In genomic region chr19:4559569-4559968, GRCh38 we compare ENCODE assay signal across 12 cellular contexts. TPM values are rescaled to one million over a fixed set of nuclear protein-coding genes. Genes with fewer than 3 reads are reported as not detected.
DNase-seq lines count a peak whose midpoint lies in the region; ATAC-seq and TF ChIP-seq lines count a peak whose summit lies in the region.
"Had no signal": no experiment of that assay in that cellular context is flagged by ENCODE, and none has a peak within 500 bp of the region (broad histone marks: within the 10 kb centered on the region; RNA-seq: fewer than 3 reads in every experiment).

TSS of gene SEMA6B (minus strand) at chr19:4559684. CDS start at chr19:4558457, 1,227 bp downstream.

- no peaks in the 10 kb centered on the region for H3K4me1 ChIP-seq in urinary bladder (ENCODE audit: insufficient read depth)

- no peak for ATAC-seq in HG02981 (IDR thresholded peaks at IDR 0.05; ENCODE audit: unreplicated experiment)
- ATAC-seq: stimulated activated naive B cell treated with anti-CD40 and anti-IgM and Interleukin-4, amounts not matched to agents 10 μg/mL and 1 μg/mL and 100 μg/mL, for 72 hours had no signal

- H3K9ac ChIP-seq in neural cell (ENCODE audit: low read length) = no peak within 1 kb of the TSS

- H3F3A ChIP-seq in neural cell (ENCODE audit: insufficient read depth, low read length, poor library complexity, severe bottlenecking) = no peaks in the 10 kb centered on the region

- H3K4me3 ChIP-seq in neural cell (ENCODE audit: low read length) = no peak within 1 kb of the TSS
- H3K4me3 ChIP-seq in urinary bladder (ENCODE audit: low read depth, low read length) = peak within 1 kb of the TSS; percentile 18

- 35 to 69% (median 42%) methylated on average over 13 of the region's 13 CpGs for WGBS in adipose tissue, 3 donors
- WGBS in urinary bladder = 67% methylated on average over 13 of the region's 13 CpGs

- H3K4me1 Mint-ChIP-seq in activated T-cell treated with anti-CD3 and anti-CD28 coated beads, Interleukin-2, amount 50 U/mL, for 24 hours (ENCODE audit: low read depth) = no peaks in the 10 kb centered on the region

- H3K36me3 ChIP-seq in neural cell (ENCODE audit: insufficient read depth, low read length) (peaks cover 8% of the 10 kb centered on the region), urinary bladder (ENCODE audit: insufficient read depth) (no peaks in the 10 kb centered on the region)

- H3K27ac ChIP-seq in adipose tissue (ENCODE audit: low read depth, low read length) (peak within 1 kb of the TSS; percentile 19), neural cell (ENCODE audit: low read length) (no peak within 1 kb of the TSS), urinary bladder (ENCODE audit: low read depth) (no peak within 1 kb of the TSS)

- no peak within 1 kb of the TSS for H3K4me2 ChIP-seq in neural cell (ENCODE audit: low read length)

- no peaks in the 10 kb centered on the region for H3K79me2 ChIP-seq in neural cell (replicated peaks; ENCODE audit: insufficient read depth, low read length)

- no peak for TF ChIP-seq RAD21 in neural cell (conservative IDR thresholded peaks at IDR 0.05)

- TF ChIP-seq CTCF in neural cell (IDR thresholded peaks at IDR 0.05; ENCODE audit: poor library complexity, severe bottlenecking) = no peak

- H3K27me3 Mint-ChIP-seq in activated T-cell treated with anti-CD3 and anti-CD28 coated beads, Interleukin-2, amount 50 U/mL, for 24 hours = no peaks in the 10 kb centered on the region

- H3K9me2 ChIP-seq in neural cell (ENCODE audit: insufficient read depth, low read length) = no peaks in the 10 kb centered on the region

- DNase-seq in glomerular endothelial cell (ENCODE audit: extremely low read depth, low read depth, low spot score) = no peak
- no peak for DNase-seq in activated T-cell treated with anti-CD3 and anti-CD28 coated beads, Interleukin-2, amount 50 U/mL, for 24 hours
- no peak for DNase-seq in NCI-H1048 (lab: John Stamatoyannopoulos, UW)
- DNase-seq: activated CD4-positive, CD25-positive, alpha-beta regulatory T cell; activated naive CD4-positive, alpha-beta T cell treated with anti-CD3 and anti-CD28 coated beads, Interleukin-2, amount 50 U/mL, for 16 hours; HFFc6; NCI-H2081; stimulated activated naive B cell treated with anti-CD40 and anti-IgM and Interleukin-4, amounts not matched to agents 10 μg/mL and 1 μg/mL and 100 μg/mL, for 72 hours had no signal

- no peaks in the 10 kb centered on the region for H4K20me1 ChIP-seq in neural cell (ENCODE audit: insufficient read depth)

- TF ChIP-seq EP300 in neural cell (conservative IDR thresholded peaks at IDR 0.05; ENCODE audit: poor library complexity, severe bottlenecking) = no peak

- no peaks in the 10 kb centered on the region for H3K9me3 Mint-ChIP-seq in activated T-cell treated with anti-CD3 and anti-CD28 coated beads, Interleukin-2, amount 50 U/mL, for 24 hours
- H3K9me3 Mint-ChIP-seq: HFFc6; stimulated activated naive B cell treated with anti-CD40 and anti-IgM and Interleukin-4, amounts not matched to agents 10 μg/mL and 1 μg/mL and 100 μg/mL, for 72 hours had no signal

- no peak within 1 kb of the TSS for H2AFZ ChIP-seq in neural cell (ENCODE audit: low read depth, low read length)

- no peaks in the 10 kb centered on the region for H3K27me3 ChIP-seq in neural cell (ENCODE audit: insufficient read depth, low read depth, low read length)

- no peak within 1 kb of the TSS for H3K4me3 Mint-ChIP-seq in activated T-cell treated with anti-CD3 and anti-CD28 coated beads, Interleukin-2, amount 50 U/mL, for 24 hours
- H3K4me3 Mint-ChIP-seq: HFFc6 had no signal

- no peak within 1 kb of the TSS for H3K27ac Mint-ChIP-seq in activated T-cell treated with anti-CD3 and anti-CD28 coated beads, Interleukin-2, amount 50 U/mL, for 24 hours
- H3K27ac Mint-ChIP-seq: HFFc6; stimulated activated naive B cell treated with anti-CD40 and anti-IgM and Interleukin-4, amounts not matched to agents 10 μg/mL and 1 μg/mL and 100 μg/mL, for 72 hours had no signal

- H3K9me3 ChIP-seq in neural cell (ENCODE audit: low read length) = no peaks in the 10 kb centered on the region

- H3K36me3 Mint-ChIP-seq in activated T-cell treated with anti-CD3 and anti-CD28 coated beads, Interleukin-2, amount 50 U/mL, for 24 hours (ENCODE audit: low read depth) = no peaks in the 10 kb centered on the region

TF ChIP-seq in neural cell, 6 proteins besides CTCF, POLR2A, EP300 and RAD21:
- TF ChIP-seq, protein P1, sequence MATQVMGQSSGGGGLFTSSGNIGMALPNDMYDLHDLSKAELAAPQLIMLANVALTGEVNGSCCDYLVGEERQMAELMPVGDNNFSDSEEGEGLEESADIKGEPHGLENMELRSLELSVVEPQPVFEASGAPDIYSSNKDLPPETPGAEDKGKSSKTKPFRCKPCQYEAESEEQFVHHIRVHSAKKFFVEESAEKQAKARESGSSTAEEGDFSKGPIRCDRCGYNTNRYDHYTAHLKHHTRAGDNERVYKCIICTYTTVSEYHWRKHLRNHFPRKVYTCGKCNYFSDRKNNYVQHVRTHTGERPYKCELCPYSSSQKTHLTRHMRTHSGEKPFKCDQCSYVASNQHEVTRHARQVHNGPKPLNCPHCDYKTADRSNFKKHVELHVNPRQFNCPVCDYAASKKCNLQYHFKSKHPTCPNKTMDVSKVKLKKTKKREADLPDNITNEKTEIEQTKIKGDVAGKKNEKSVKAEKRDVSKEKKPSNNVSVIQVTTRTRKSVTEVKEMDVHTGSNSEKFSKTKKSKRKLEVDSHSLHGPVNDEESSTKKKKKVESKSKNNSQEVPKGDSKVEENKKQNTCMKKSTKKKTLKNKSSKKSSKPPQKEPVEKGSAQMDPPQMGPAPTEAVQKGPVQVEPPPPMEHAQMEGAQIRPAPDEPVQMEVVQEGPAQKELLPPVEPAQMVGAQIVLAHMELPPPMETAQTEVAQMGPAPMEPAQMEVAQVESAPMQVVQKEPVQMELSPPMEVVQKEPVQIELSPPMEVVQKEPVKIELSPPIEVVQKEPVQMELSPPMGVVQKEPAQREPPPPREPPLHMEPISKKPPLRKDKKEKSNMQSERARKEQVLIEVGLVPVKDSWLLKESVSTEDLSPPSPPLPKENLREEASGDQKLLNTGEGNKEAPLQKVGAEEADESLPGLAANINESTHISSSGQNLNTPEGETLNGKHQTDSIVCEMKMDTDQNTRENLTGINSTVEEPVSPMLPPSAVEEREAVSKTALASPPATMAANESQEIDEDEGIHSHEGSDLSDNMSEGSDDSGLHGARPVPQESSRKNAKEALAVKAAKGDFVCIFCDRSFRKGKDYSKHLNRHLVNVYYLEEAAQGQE (IDR thresholded peaks at IDR 0.05; ENCODE audit: borderline replicate concordance) = no peak
- TF ChIP-seq SMC3 (conservative IDR thresholded peaks at IDR 0.05; ENCODE audit: poor library complexity) (no peak), MXI1 (conservative IDR thresholded peaks at IDR 0.05; ENCODE audit: poor library complexity, severe bottlenecking) (no peak)

RNA-seq across cellular contexts. Expression of gene SEMA6B, which starts in this region (rescaled TPM):
- polyA plus RNA-seq in adipose tissue = 10 to 100 TPM in 2 of 3 donors, 1 to 10 TPM in 1; 3.3 to 34.5 (median 18.6) TPM
- 316 and 446 TPM in 2 replicates for total RNA-seq in glomerular endothelial cell
- polyA plus RNA-seq in neural cell = 21.6 and 27.1 TPM in 2 replicates
- 59.7 and 71.8 TPM in 2 replicates for polyA minus RNA-seq in neural cell
- 5.4 TPM for total RNA-seq in urinary bladder
- polyA plus RNA-seq in urinary bladder = 14.1 TPM

Comparison
In these comparisons a context has a peak if more than half of its experiments do, and no peak if none do; other contexts are left out.
1. RNA of gene SEMA6B (total RNA-seq): 316 to 446 TPM in glomerular endothelial cell; 5.4 TPM in urinary bladder (single experiment); every median in the first group is over 10 times any median in the second.